Comparison of ENCODE assay signal across 2 cellular contexts in the genomic region with DNA sequence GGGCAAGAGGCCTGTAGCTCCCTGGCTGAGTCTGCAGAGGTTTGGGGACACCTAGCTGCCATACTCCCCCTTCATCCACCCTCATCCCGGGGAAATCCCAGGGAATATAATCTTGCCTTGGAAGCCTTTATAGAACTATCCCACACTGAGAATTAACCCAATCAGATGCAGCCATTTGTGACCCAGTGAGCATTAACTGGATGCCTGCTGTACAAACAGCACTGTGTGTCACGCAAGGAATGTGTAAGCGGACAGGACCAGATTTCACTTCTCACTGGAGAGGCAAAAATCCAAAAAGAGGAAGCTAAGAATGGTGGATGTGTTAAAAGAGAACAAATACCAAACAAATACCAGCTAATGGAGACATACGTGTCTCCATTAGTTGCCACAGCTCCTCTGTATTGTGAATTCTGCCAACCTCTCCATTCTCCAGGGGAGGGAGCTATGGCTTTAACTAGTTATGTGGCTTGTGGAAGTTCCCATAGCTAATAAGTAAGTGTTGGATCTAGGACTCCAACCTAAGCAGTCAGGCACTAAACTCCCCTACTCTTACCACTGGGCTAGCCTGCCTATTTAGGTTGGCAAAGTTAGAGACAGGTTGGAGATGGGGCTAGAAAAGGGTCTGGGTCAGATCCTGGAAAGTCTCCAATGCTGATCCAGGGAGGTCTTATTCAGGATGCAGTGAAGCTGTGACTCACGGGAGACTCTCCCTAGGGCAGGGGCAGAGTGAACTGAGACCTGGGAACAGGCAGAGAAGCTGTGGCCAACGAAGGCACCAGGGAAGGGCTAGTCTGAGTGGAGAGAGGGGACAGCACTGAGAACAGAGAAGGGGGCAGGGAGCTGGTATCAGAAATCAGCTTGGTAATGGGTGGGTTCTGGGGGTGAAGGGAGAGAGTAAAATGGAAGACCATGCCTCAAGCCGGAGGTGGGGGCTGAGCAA.
TF ChIP-seq lines count a peak whose summit lies in the region.

No MANE protein-coding gene starts in this region.

TF ChIP-seq in IMR-90, 13 proteins besides CTCF, POLR2A, EP300 and RAD21:
- TF ChIP-seq CEBPB (IDR thresholded peaks at IDR 0.05; ENCODE audit: low read depth, low read length) (no peak), FOS (IDR thresholded peaks at IDR 0.05; ENCODE audit: low read depth, low read length) (no peak), SMC3 (IDR thresholded peaks at IDR 0.05; ENCODE audit: low read depth, low read length) (no peak)
- TF ChIP-seq, protein P1, sequence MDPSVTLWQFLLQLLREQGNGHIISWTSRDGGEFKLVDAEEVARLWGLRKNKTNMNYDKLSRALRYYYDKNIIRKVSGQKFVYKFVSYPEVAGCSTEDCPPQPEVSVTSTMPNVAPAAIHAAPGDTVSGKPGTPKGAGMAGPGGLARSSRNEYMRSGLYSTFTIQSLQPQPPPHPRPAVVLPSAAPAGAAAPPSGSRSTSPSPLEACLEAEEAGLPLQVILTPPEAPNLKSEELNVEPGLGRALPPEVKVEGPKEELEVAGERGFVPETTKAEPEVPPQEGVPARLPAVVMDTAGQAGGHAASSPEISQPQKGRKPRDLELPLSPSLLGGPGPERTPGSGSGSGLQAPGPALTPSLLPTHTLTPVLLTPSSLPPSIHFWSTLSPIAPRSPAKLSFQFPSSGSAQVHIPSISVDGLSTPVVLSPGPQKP (IDR thresholded peaks at IDR 0.05; ENCODE audit: borderline replicate concordance, low read depth, low read length) = no peak

TF ChIP-seq in SK-N-SH treated with all-trans-retinoic acid at 6 μM for 48 hours, 23 proteins besides CTCF, POLR2A, EP300 and RAD21:
- TF ChIP-seq ARNTL (CRISPR knock-in tag; IDR thresholded peaks at IDR 0.05; ENCODE audit: borderline replicate concordance, low read depth) = no peak
- no peak for TF ChIP-seq ZFP30 (CRISPR knock-in tag; IDR thresholded peaks at IDR 0.05)
- TF ChIP-seq ZFP3 (CRISPR knock-in tag; IDR thresholded peaks at IDR 0.05) = no peak
- TF ChIP-seq, protein P2, sequence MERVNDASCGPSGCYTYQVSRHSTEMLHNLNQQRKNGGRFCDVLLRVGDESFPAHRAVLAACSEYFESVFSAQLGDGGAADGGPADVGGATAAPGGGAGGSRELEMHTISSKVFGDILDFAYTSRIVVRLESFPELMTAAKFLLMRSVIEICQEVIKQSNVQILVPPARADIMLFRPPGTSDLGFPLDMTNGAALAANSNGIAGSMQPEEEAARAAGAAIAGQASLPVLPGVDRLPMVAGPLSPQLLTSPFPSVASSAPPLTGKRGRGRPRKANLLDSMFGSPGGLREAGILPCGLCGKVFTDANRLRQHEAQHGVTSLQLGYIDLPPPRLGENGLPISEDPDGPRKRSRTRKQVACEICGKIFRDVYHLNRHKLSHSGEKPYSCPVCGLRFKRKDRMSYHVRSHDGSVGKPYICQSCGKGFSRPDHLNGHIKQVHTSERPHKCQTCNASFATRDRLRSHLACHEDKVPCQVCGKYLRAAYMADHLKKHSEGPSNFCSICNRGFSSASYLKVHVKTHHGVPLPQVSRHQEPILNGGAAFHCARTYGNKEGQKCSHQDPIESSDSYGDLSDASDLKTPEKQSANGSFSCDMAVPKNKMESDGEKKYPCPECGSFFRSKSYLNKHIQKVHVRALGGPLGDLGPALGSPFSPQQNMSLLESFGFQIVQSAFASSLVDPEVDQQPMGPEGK (CRISPR knock-in tag; IDR thresholded peaks at IDR 0.05; ENCODE audit: borderline replicate concordance) = no peak
- TF ChIP-seq ZNF8 (CRISPR knock-in tag; IDR thresholded peaks at IDR 0.05) = no peak
- TF ChIP-seq, protein P3, sequence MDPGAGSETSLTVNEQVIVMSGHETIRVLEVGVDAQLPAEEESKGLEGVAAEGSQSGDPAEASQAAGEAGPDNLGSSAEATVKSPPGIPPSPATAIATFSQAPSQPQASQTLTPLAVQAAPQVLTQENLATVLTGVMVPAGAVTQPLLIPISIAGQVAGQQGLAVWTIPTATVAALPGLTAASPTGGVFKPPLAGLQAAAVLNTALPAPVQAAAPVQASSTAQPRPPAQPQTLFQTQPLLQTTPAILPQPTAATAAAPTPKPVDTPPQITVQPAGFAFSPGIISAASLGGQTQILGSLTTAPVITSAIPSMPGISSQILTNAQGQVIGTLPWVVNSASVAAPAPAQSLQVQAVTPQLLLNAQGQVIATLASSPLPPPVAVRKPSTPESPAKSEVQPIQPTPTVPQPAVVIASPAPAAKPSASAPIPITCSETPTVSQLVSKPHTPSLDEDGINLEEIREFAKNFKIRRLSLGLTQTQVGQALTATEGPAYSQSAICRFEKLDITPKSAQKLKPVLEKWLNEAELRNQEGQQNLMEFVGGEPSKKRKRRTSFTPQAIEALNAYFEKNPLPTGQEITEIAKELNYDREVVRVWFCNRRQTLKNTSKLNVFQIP (CRISPR knock-in tag; IDR thresholded peaks at IDR 0.05; ENCODE audit: borderline replicate concordance, low read depth) = no peak
- no peak for TF ChIP-seq CSDC2 (CRISPR knock-in tag; IDR thresholded peaks at IDR 0.05)
- TF ChIP-seq, protein P4, sequence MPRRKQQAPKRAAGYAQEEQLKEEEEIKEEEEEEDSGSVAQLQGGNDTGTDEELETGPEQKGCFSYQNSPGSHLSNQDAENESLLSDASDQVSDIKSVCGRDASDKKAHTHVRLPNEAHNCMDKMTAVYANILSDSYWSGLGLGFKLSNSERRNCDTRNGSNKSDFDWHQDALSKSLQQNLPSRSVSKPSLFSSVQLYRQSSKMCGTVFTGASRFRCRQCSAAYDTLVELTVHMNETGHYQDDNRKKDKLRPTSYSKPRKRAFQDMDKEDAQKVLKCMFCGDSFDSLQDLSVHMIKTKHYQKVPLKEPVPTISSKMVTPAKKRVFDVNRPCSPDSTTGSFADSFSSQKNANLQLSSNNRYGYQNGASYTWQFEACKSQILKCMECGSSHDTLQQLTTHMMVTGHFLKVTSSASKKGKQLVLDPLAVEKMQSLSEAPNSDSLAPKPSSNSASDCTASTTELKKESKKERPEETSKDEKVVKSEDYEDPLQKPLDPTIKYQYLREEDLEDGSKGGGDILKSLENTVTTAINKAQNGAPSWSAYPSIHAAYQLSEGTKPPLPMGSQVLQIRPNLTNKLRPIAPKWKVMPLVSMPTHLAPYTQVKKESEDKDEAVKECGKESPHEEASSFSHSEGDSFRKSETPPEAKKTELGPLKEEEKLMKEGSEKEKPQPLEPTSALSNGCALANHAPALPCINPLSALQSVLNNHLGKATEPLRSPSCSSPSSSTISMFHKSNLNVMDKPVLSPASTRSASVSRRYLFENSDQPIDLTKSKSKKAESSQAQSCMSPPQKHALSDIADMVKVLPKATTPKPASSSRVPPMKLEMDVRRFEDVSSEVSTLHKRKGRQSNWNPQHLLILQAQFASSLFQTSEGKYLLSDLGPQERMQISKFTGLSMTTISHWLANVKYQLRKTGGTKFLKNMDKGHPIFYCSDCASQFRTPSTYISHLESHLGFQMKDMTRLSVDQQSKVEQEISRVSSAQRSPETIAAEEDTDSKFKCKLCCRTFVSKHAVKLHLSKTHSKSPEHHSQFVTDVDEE (CRISPR knock-in tag; IDR thresholded peaks at IDR 0.05) = no peak
